28 cellular contexts compared by ENCODE assay signal in the genomic region with DNA sequence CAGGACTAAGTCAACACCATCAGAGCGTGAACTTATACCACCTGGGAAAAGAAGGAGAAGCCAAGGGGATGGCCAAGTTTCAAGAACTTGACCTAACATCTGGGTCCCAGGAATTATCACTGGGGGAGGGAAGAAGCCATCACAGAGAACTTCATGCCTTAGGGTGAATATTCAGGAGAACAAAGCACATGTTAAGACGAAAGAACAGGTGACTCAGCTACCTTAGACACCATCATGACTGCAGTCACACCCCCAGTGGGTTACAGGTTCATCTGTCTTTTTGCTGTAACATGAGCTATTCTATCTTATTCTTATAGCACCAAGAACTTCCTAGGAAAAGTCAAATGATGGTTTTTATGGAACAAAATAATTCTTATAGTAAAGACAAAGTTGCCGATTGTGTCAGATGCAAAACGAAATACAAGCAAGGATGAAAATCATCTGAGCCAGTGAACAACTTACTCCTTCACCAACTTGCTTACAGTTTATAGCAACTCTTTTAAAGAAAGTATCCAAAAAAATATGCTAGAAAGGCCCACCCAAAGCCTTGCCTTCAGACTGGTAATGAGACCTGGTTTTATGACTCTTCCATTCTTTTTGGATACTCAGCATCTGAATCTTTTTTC.
"Had no signal": no experiment of that assay in that cellular context is flagged by ENCODE, and none has a peak within 500 bp of the region (broad histone marks: within the 10 kb centered on the region; RNA-seq: fewer than 3 reads in every experiment).

No MANE protein-coding gene starts in this region.

- FAIRE-seq: kidney, urothelium cell line had no signal

- H3K36me3 ChIP-seq: left lung, lower lobe of right lung, neural progenitor cell, ovary, right atrium auricular region, suprapubic skin, thoracic aorta, tibial artery, upper lobe of right lung had no signal

- H3K27ac ChIP-seq: left lung, lower lobe of right lung, neural progenitor cell, ovary, right atrium auricular region, skin epidermis, suprapubic skin, thoracic aorta, tibial artery, upper lobe of right lung had no signal

- H3K9ac ChIP-seq: neural progenitor cell had no signal

- ATAC-seq: left colon, left lung, lower lobe of right lung, natural killer cell, sciatic nerve, upper lobe of right lung had no signal

- H3K9me3 Mint-ChIP-seq: natural killer cell had no signal

- H3K27me3 ChIP-seq: left lung, neural progenitor cell, ovary, right atrium auricular region, tibial artery, upper lobe of right lung had no signal

- H3K36me3 Mint-ChIP-seq: mesothelial cell of epicardium, natural killer cell, neural progenitor cell had no signal

- H3K4me3 ChIP-seq: left lung, lower lobe of right lung, neural progenitor cell, ovary, right atrium auricular region, skin epidermis, suprapubic skin, thoracic aorta, tibial artery, upper lobe of right lung had no signal

- H3K4me2 ChIP-seq: neural progenitor cell had no signal

- DNase-seq: hippocampal formation; kidney; left colon; left lung; lower lobe of right lung; mesendoderm; naive B cell; natural killer cell; nephron progenitor cell; ovary; stimulated activated CD4-positive, alpha-beta T cell treated with anti-CD3 and anti-CD28 coated beads, Interleukin-12 subunit alpha, Interleukin-12 subunit beta, amount 100 ng/mL, for 4 hours; stimulated activated CD4-positive, alpha-beta T cell treated with anti-CD3 and anti-CD28 coated beads, Interleukin-15, amount 100 ng/mL, for 24 hours; stimulated activated CD4-positive, alpha-beta T cell treated with anti-CD3 and anti-CD28 coated beads, Interleukin-2, amount 100 ng/mL, for 24 hours; stimulated activated CD4-positive, alpha-beta T cell treated with anti-CD3 and anti-CD28 coated beads, Interleukin-4, amount 100 ng/mL, for 1 hour; stimulated activated naive CD4-positive, alpha-beta T cell; tibial artery; trophoblast cell; upper lobe of right lung had no signal

- H3K9me3 ChIP-seq: lower lobe of right lung, ovary, thoracic aorta, upper lobe of right lung had no signal

- H2AFZ ChIP-seq: neural progenitor cell had no signal

- H3K27ac Mint-ChIP-seq: mesothelial cell of epicardium; natural killer cell; nephron progenitor cell; neural progenitor cell; progenitor cell of endocrine pancreas; stimulated activated naive CD8-positive, alpha-beta T cell treated with anti-CD3 and anti-CD28 coated beads, Interleukin-15, Interleukin-2, amounts not matched to agents 100 ng/mL and 50 ng/mL, for 24 hours had no signal

- H3K4me1 ChIP-seq: left lung, lower lobe of right lung, neural progenitor cell, right atrium auricular region, suprapubic skin, tibial artery, upper lobe of right lung had no signal

- H3K4me3 Mint-ChIP-seq: mesothelial cell of epicardium; naive B cell; natural killer cell; nephron progenitor cell; neural progenitor cell; stimulated activated naive CD8-positive, alpha-beta T cell treated with anti-CD3 and anti-CD28 coated beads, Interleukin-15, Interleukin-2, amounts not matched to agents 100 ng/mL and 50 ng/mL, for 24 hours had no signal

- H3K4me1 Mint-ChIP-seq: mesothelial cell of epicardium, naive B cell, natural killer cell, nephron progenitor cell had no signal
